Comparison of ENCODE assay signal across 16 cellular contexts in genomic region chr1:7690076-7690475, GRCh38.
A peak's percentile ranks its signal among the peaks of the same experiment; 100 is the strongest.
DNase-seq lines count a peak whose midpoint lies in the region; ATAC-seq and TF ChIP-seq lines count a peak whose summit lies in the region.
"Had no signal": no experiment of that assay in that cellular context is flagged by ENCODE, and none has a peak within 500 bp of the region (broad histone marks: within the 10 kb centered on the region; RNA-seq: fewer than 3 reads in every experiment).

No MANE protein-coding gene starts in this region.

- H3K27me3 ChIP-seq in H7 (ENCODE audit: control insufficient read depth, insufficient read depth, low read length): no peaks in the 10 kb centered on the region; the same call in 1 of the 2 replicates
- H3K27me3 ChIP-seq in lower lobe of right lung (ENCODE audit: low read depth): no peaks in the 10 kb centered on the region
- H3K27me3 ChIP-seq in upper lobe of right lung: peaks cover 5% of the 10 kb centered on the region
- no peaks in the 10 kb centered on the region for H3K27me3 ChIP-seq in upper lobe of left lung
- H3K27me3 ChIP-seq: BE2C had no signal

- H3K9me3 ChIP-seq in lower lobe of right lung (no peaks in the 10 kb centered on the region), upper lobe of right lung (no peaks in the 10 kb centered on the region), upper lobe of left lung (no peaks in the 10 kb centered on the region)
- H3K9me3 ChIP-seq: BE2C had no signal

- TF ChIP-seq CTCF in lower lobe of right lung (IDR thresholded peaks at IDR 0.05) (no peak), upper lobe of right lung (IDR thresholded peaks at IDR 0.05) (no peak), upper lobe of left lung (IDR thresholded peaks at IDR 0.05) (no peak)

- H3K27ac ChIP-seq in lower lobe of right lung (no peak overlapping the region), upper lobe of right lung (no peak overlapping the region), upper lobe of left lung (no peak overlapping the region)

- no peaks in the 10 kb centered on the region for H3K36me3 ChIP-seq in H7 (replicated peaks; ENCODE audit: control insufficient read depth, insufficient read depth, low read length)
- no peaks in the 10 kb centered on the region for H3K36me3 ChIP-seq in lower lobe of right lung
- no peaks in the 10 kb centered on the region for H3K36me3 ChIP-seq in upper lobe of right lung
- no peaks in the 10 kb centered on the region for H3K36me3 ChIP-seq in upper lobe of left lung
- H3K36me3 ChIP-seq: BE2C had no signal

- H3K4me1 ChIP-seq in lower lobe of right lung (no peaks in the 10 kb centered on the region), upper lobe of right lung (no peaks in the 10 kb centered on the region), upper lobe of left lung (no peaks in the 10 kb centered on the region)
- H3K4me1 ChIP-seq: BE2C, Caco-2 had no signal

- no peak for TF ChIP-seq POLR2A in upper lobe of left lung (IDR thresholded peaks at IDR 0.05)

- ATAC-seq in lower lobe of right lung (no peak), upper lobe of right lung (no peak), upper lobe of left lung (ENCODE audit: low FRiP score in 2 of 2) (no peak)
- ATAC-seq: GM23338, HCT116 had no signal

- TF ChIP-seq EP300 in upper lobe of left lung (IDR thresholded peaks at IDR 0.05): no peak

- H3K4me3 ChIP-seq in H7 (ENCODE audit: insufficient read depth, low read depth, low read length) (no peak overlapping the region), lower lobe of right lung (no peak overlapping the region), upper lobe of right lung (no peak overlapping the region), upper lobe of left lung (no peak overlapping the region)
- H3K4me3 ChIP-seq: GM23338 had no signal

- intact Hi-C loops in lower lobe of right lung (cut with DNase I) (no loop called here), upper lobe of right lung (cut with DNase I) (no loop called here)

- DNase-seq in H7 (peak; percentile 10), RPMI8226 (peak; percentile 38), lower lobe of right lung (peak; percentile 16), upper lobe of right lung (peak; percentile 37), COR-L47 (lab: John Stamatoyannopoulos, UW) (no peak), upper lobe of left lung (no peak), NCI-H1105 (lab: John Stamatoyannopoulos, UW) (no peak)
- DNase-seq: ACHN; BE2C; C1 segment of cervical spinal cord; Caco-2; CD4-positive, CD25-positive, alpha-beta regulatory T cell; CD8-positive, alpha-beta memory T cell; HFFc6 had no signal

- 83 to 92% methylated on average over 10 of the region's 10 CpGs for WGBS in upper lobe of left lung, 2 donors

Comparison
In these comparisons a context has a peak if more than half of its experiments do, and no peak if none do; other contexts are left out.
1. DNase-seq: peak in H7 (single experiment), RPMI8226 (single experiment), lower lobe of right lung (single experiment) and upper lobe of right lung (single experiment); none in COR-L47 (single experiment), upper lobe of left lung (0 of 2) and NCI-H1105 (single experiment).